In genomic region chr20:37941992-37942391, GRCh38 we compare ENCODE assay signal across 25 cellular contexts. TPM values are rescaled to one million over a fixed set of nuclear protein-coding genes. Genes with fewer than 3 reads are reported as not detected.
"Had no signal": no experiment of that assay in that cellular context is flagged by ENCODE, and none has a peak within 500 bp of the region (broad histone marks: within the 10 kb centered on the region; RNA-seq: fewer than 3 reads in every experiment).

No MANE protein-coding gene starts in this region.

- H3K9me3 ChIP-seq: adrenal gland, SJCRH30, SK-N-SH had no signal

- H3K4me2 ChIP-seq: KMS-11, SK-N-SH had no signal

- H3K4me1 ChIP-seq: adrenal gland, SJCRH30 had no signal

- H3K27me3 ChIP-seq: adrenal gland, SJCRH30 had no signal

- H3K4me3 ChIP-seq: adrenal gland, SJCRH30 had no signal

- H3K27ac ChIP-seq: adrenal gland, KMS-11, SJCRH30, WERI-Rb-1 had no signal

- DNase-seq: activated CD4-positive, alpha-beta T cell treated with anti-CD3 and anti-CD28 coated beads for 4 hours; activated CD8-positive, alpha-beta T cell treated with anti-CD3 and anti-CD28 coated beads for 36 hours; activated naive CD4-positive, alpha-beta T cell treated with anti-CD3 and anti-CD28 coated beads, Interleukin-2, amount 50 U/mL, for 16 hours; activated naive CD8-positive, alpha-beta T cell treated with anti-CD3 and anti-CD28 coated beads, Interleukin-2, amount 10 ng/mL, durations not matched to agents 7 days and 5 days; activated T-cell treated with anti-CD3 and anti-CD28 coated beads for 4 hours; anterior cingulate cortex; caudate nucleus; NCI-H1092; NCI-H1417; NCI-H2029; NCI-H2107; NCI-H510A treated with DMSO at 0.1 percent for 48 hours; NCI-H69; NK-92 treated with Interleukin-12 subunit alpha and Interleukin-12 subunit beta, amount 100 ng/mL, for 24 hours; OCI-M1; Right ventricle myocardium superior; T-helper 1 cell; WERI-Rb-1 had no signal

- H3K36me3 ChIP-seq: adrenal gland, SJCRH30, WERI-Rb-1 had no signal

- ATAC-seq: activated CD8-positive, alpha-beta T cell treated with anti-CD3 and anti-CD28 coated beads for 36 hours; Panc1 had no signal

- H3K9ac ChIP-seq: KMS-11, SK-N-SH had no signal

RNA-seq across cellular contexts. Expression of gene VSTM2L, which starts 39.1 kb away (rescaled TPM):
- total RNA-seq: activated CD8-positive, alpha-beta T cell treated with anti-CD3 and anti-CD28 coated beads for 36 hours; activated naive CD8-positive, alpha-beta T cell treated with anti-CD3 and anti-CD28 coated beads, Interleukin-2, amount 10 ng/mL, durations not matched to agents 7 days and 5 days; T-helper 2 cell treated with Interferon-gamma antibody and Interleukin-4, amounts not matched to agents 100 ng/mL and 5 ng/mL, for 36 hours had no signal
- polyA plus RNA-seq: IgD-negative memory B cell had no signal
